In genomic region chr10:97210576-97210975, GRCh38 we compare ENCODE assay signal across 8 cellular contexts. TPM values are rescaled to one million over a fixed set of nuclear protein-coding genes. Genes with fewer than 3 reads are reported as not detected.
DNase-seq lines count a peak whose midpoint lies in the region; ATAC-seq, FAIRE-seq and TF ChIP-seq lines count a peak whose summit lies in the region.

No MANE protein-coding gene starts in this region.

- H3K4me3 ChIP-seq in fibroblast of villous mesenchyme (ENCODE audit: low read depth, low read length) (no peak overlapping the region), osteoblast (ENCODE audit: insufficient read depth, low read length) (no peak overlapping the region), upper lobe of right lung (no peak overlapping the region)

- H3K36me3 ChIP-seq in osteoblast (ENCODE audit: insufficient read depth, low read length) (no peaks in the 10 kb centered on the region), upper lobe of right lung (no peaks in the 10 kb centered on the region)

- H4K20me1 ChIP-seq in osteoblast (ENCODE audit: insufficient read depth, low read length): no peaks in the 10 kb centered on the region

- peak; percentile 88 for ATAC-seq in upper lobe of right lung
- no peak for ATAC-seq in GM21360 (IDR thresholded peaks at IDR 0.05; ENCODE audit: unreplicated experiment)

- H3K27ac ChIP-seq in RWPE1 (no peak overlapping the region), osteoblast (ENCODE audit: low read depth, low read length) (no peak overlapping the region), upper lobe of right lung (no peak overlapping the region)

- POLR2A ChIA-PET in RWPE1 (lab: Yijun Ruan, JAX; ENCODE audit: low non-redundant PET): interaction anchor here (0.6 to 1.0 kb wide), 3 partner anchors 10 to 172 kb away, joined by 3 read pairs; no protein-coding TSS in a partner anchor

- H3K4me1 ChIP-seq in osteoblast (ENCODE audit: insufficient read depth, low read length) (no peaks in the 10 kb centered on the region), upper lobe of right lung (no peaks in the 10 kb centered on the region)

- H3K4me2 ChIP-seq in osteoblast (ENCODE audit: insufficient read depth, low read length): no peak overlapping the region

- H3K27me3 ChIP-seq in osteoblast (ENCODE audit: insufficient read depth, low read length) (peaks cover 4% of the 10 kb centered on the region), upper lobe of right lung (no peaks in the 10 kb centered on the region)

- CTCF ChIA-PET in RWPE1 (lab: Yijun Ruan, JAX): interaction anchor here (0.5 to 4.5 kb wide), 46 partner anchors 9 to 1410 kb away, joined by 3 to 77 read pairs (median 4); partner anchors contain the start of gene SLIT1

- intact Hi-C loops in upper lobe of right lung (cut with DNase I): no loop called here

- no peak for DNase-seq in D721Med (ENCODE audit: insufficient read length, low spot score)
- peak in 53 of 76 experiments; percentile 5 to 68 (median 42) for DNase-seq in HUDEP-2 (lab: John Stamatoyannopoulos, UW; ENCODE audit: unreplicated experiment in 76 of 76)
- DNase-seq in RWPE1 (ENCODE audit: low spot score): peak; percentile 70
- DNase-seq in activated T-helper 1 cell treated with anti-CD3 and anti-CD28 coated beads, Interleukin-2, amount 50 U/mL, for 16 hours (ENCODE audit: low read depth in 1 of 2, low spot score in 1 of 2): peak; percentile 53 to 54
- peak; percentile 71 for DNase-seq in fibroblast of villous mesenchyme (ENCODE audit: low read depth)
- peak; percentile 93 for DNase-seq in osteoblast (ENCODE audit: insufficient read length, low spot score, missing footprints)
- DNase-seq in upper lobe of right lung: no peak

- H3K9me3 ChIP-seq in osteoblast (ENCODE audit: low read depth, low read length) (no peaks in the 10 kb centered on the region), upper lobe of right lung (no peaks in the 10 kb centered on the region)

- no peaks in the 10 kb centered on the region for H3K79me2 ChIP-seq in osteoblast (ENCODE audit: insufficient read depth, low read length)

- H2AFZ ChIP-seq in osteoblast (ENCODE audit: low read length): no peak overlapping the region

- TF ChIP-seq CTCF in D721Med (IDR thresholded peaks at IDR 0.05; ENCODE audit: insufficient read depth, missing control alignments) (peak; percentile 92), RWPE1 (conservative IDR thresholded peaks at IDR 0.05; ENCODE audit: low read depth) (peak; percentile 96), fibroblast of villous mesenchyme (IDR thresholded peaks at IDR 0.05; ENCODE audit: insufficient read depth, low read depth, low read length) (peak; percentile 96), osteoblast (IDR thresholded peaks at IDR 0.05; ENCODE audit: extremely low read depth, low read depth, low read length) (peak; percentile 98), upper lobe of right lung (IDR thresholded peaks at IDR 0.05) (peak; percentile 99)

- peak; percentile 82 for FAIRE-seq in D721Med (lab: Jason Lieb, UNC)

RNA-seq across cellular contexts. Expression of gene SLIT1, which starts 24.8 kb away (rescaled TPM):
- total RNA-seq in fibroblast of villous mesenchyme: under 0.01 TPM in 1 of 2 replicates, not detected in the other
- under 0.01 TPM in 1 of 2 replicates, not detected in the other for total RNA-seq in osteoblast
- 0.23 TPM for total RNA-seq in upper lobe of right lung

Comparison
In these comparisons a context has a peak if more than half of its experiments do, and no peak if none do; other contexts are left out.
1. DNase-seq: peak in HUDEP-2 (53 of 76), RWPE1 (single experiment), activated T-helper 1 cell treated with anti-CD3 and anti-CD28 coated beads, Interleukin-2, amount 50 U/mL, for 16 hours (2 of 2), fibroblast of villous mesenchyme (single experiment) and osteoblast (single experiment); none in D721Med (single experiment) and upper lobe of right lung (single experiment).
2. Peak in every context shown above with its lines, with median percentiles within 50 percentile points of each other: CTCF ChIP-seq.